ENCODE assay signal across 11 cellular contexts in genomic region chr3:132196113-132196512, GRCh38.
"Had no signal": no experiment of that assay in that cellular context is flagged by ENCODE, and none has a peak within 500 bp of the region (broad histone marks: within the 10 kb centered on the region; RNA-seq: fewer than 3 reads in every experiment).

No MANE protein-coding gene starts in this region.

- H3K27me3 ChIP-seq: breast epithelium, hepatocyte, pancreas, upper lobe of right lung had no signal

- H3K27ac ChIP-seq: hepatocyte, pancreas, upper lobe of right lung had no signal

- H3K9me3 ChIP-seq: breast epithelium, pancreas, upper lobe of right lung had no signal

- H3K4me3 ChIP-seq: breast epithelium, hepatocyte, pancreas, upper lobe of right lung had no signal

- H3K4me1 ChIP-seq: breast epithelium, pancreas, upper lobe of right lung had no signal

- H3K36me3 ChIP-seq: breast epithelium, pancreas, upper lobe of right lung had no signal

- DNase-seq: activated CD4-positive, alpha-beta T cell treated with anti-CD3 and anti-CD28 coated beads, Interleukin-2, amount 10 ng/mL, durations not matched to agents 7 days and 5 days; activated CD4-positive, CD25-positive, alpha-beta regulatory T cell; activated T-cell treated with anti-CD3 and anti-CD28 coated beads, Interleukin-2, amount 50 U/mL, for 1 hour; endodermal cell; pancreas; stimulated activated CD4-positive, alpha-beta T cell treated with anti-CD3 and anti-CD28 coated beads, Interleukin-12 subunit alpha, Interleukin-12 subunit beta, amount 100 ng/mL, for 4 hours; stimulated activated naive CD8-positive, alpha-beta T cell treated with anti-CD3 and anti-CD28 coated beads, Interleukin-15, Interleukin-2, amounts not matched to agents 100 U/mL and 50 U/mL, for 24 hours; T-helper 2 cell; upper lobe of right lung had no signal
